In genomic region chr3:170727754-170728153, GRCh38 we compare ENCODE assay signal across 1 cellular context.
TF ChIP-seq lines count a peak whose summit lies in the region.

No MANE protein-coding gene starts in this region.

TF ChIP-seq in K562, 482 proteins besides CTCF, POLR2A, EP300 and RAD21 (continued from another document and continues in another):
- TF ChIP-seq CLOCK (CRISPR knock-in tag; IDR thresholded peaks at IDR 0.05; ENCODE audit: borderline replicate concordance) (no peak), REST (CRISPR knock-in tag; IDR thresholded peaks at IDR 0.05; ENCODE audit: low read depth) (no peak), MAFK (IDR thresholded peaks at IDR 0.05; ENCODE audit: low read length) (0 out of 2 replicates have a peak, but pooled peaks have one; percentile 2), MECOM (CRISPR knock-in tag; IDR thresholded peaks at IDR 0.05) (0 out of 2 replicates have a peak, but pooled peaks have one; percentile 23), TEAD1 (CRISPR knock-in tag; IDR thresholded peaks at IDR 0.05) (peak in 1 of 2 experiments; percentile 40; a peak in 1 of 4 replicates), ZNF280B (CRISPR knock-in tag; IDR thresholded peaks at IDR 0.05) (no peak), CAMTA2 (CRISPR knock-in tag; conservative IDR thresholded peaks at IDR 0.05) (no peak), ARID1B (IDR thresholded peaks at IDR 0.05) (peak; percentile 75), ASH1L (IDR thresholded peaks at IDR 0.05; ENCODE audit: borderline replicate concordance, low read depth, partially characterized antibody) (no peak), ATF7 (IDR thresholded peaks at IDR 0.05) (no peak), ZNF592 (IDR thresholded peaks at IDR 0.05) (peak; percentile 34; the same call in 1 of the 2 replicates), PKNOX1 (IDR thresholded peaks at IDR 0.05) (0 out of 2 replicates have a peak, but pooled peaks have one; percentile 7), JUN (IDR thresholded peaks at IDR 0.05; ENCODE audit: borderline replicate concordance, low read depth, low read length) (peak; percentile 11; the same call in 1 of the 2 replicates), JUN (CRISPR knock-in tag; IDR thresholded peaks at IDR 0.05; ENCODE audit: borderline replicate concordance) (no peak), SNRNP70 (optimal IDR thresholded peaks at IDR 0.05; ENCODE audit: low read depth, low read length) (no peak), E2F6 (IDR thresholded peaks at IDR 0.05; ENCODE audit: borderline replicate concordance in 1 of 2, extremely low read depth in 1 of 2, insufficient read depth in 1 of 2, insufficient read length in 1 of 2, low read depth in 1 of 2, low read length in 1 of 2, poor library complexity in 1 of 2, severe bottlenecking in 1 of 2) (no peak), HNRNPH1 (optimal IDR thresholded peaks at IDR 0.05; ENCODE audit: low read depth, low read length) (no peak), POLR2H (tag; IDR thresholded peaks at IDR 0.05; ENCODE audit: low read depth) (peak; percentile 48), ZNF277 (CRISPR knock-in tag; IDR thresholded peaks at IDR 0.05; ENCODE audit: borderline replicate concordance) (no peak), CREBBP (IDR thresholded peaks at IDR 0.05; ENCODE audit: low read depth, low read length) (no peak), ZNF764 (CRISPR knock-in tag; IDR thresholded peaks at IDR 0.05; ENCODE audit: low read depth) (no peak), DPF2 (IDR thresholded peaks at IDR 0.05) (peak; percentile 70), ZNF780A (CRISPR knock-in tag; IDR thresholded peaks at IDR 0.05) (no peak), ZNF316 (IDR thresholded peaks at IDR 0.05) (0 out of 2 replicates have a peak, but pooled peaks have one; percentile 2), SAFB (IDR thresholded peaks at IDR 0.05; ENCODE audit: borderline replicate concordance, low read depth, low read length) (no peak), GTF2B (IDR thresholded peaks at IDR 0.05; ENCODE audit: extremely low read depth, insufficient read length) (no peak), CBX8 (IDR thresholded peaks at IDR 0.05; ENCODE audit: borderline replicate concordance, extremely low read depth, low read depth, low read length, poor library complexity, severe bottlenecking) (no peak), BDP1 (IDR thresholded peaks at IDR 0.05; ENCODE audit: insufficient read depth, insufficient read length) (no peak), SNIP1 (IDR thresholded peaks at IDR 0.05; ENCODE audit: low read depth) (no peak), ZNF347 (CRISPR knock-in tag; IDR thresholded peaks at IDR 0.05; ENCODE audit: low read depth) (no peak), WHSC1 (IDR thresholded peaks at IDR 0.05; ENCODE audit: low read length) (no peak), SIX5 (IDR thresholded peaks at IDR 0.05; ENCODE audit: borderline replicate concordance in 1 of 2, insufficient read depth in 1 of 2, low read depth in 1 of 2, low read length in 2 of 2) (no peak), HDAC1 (IDR thresholded peaks at IDR 0.05) (no peak; a peak in 1 of 4 replicates), MLX (CRISPR knock-in tag; conservative IDR thresholded peaks at IDR 0.05) (no peak), FOSL1 (tag; conservative IDR thresholded peaks at IDR 0.05) (peak; percentile 11; the same call in 1 of the 2 replicates), FOXA3 (CRISPR knock-in tag; conservative IDR thresholded peaks at IDR 0.05 in 1 of 2, IDR thresholded peaks at IDR 0.05 in 1 of 2) (peak in 1 of 2 experiments; percentile 94; a peak in 2 of 4 replicates), ZBED1 (IDR thresholded peaks at IDR 0.05) (no peak), BCL6 (CRISPR knock-in tag; IDR thresholded peaks at IDR 0.05) (no peak), NFRKB (IDR thresholded peaks at IDR 0.05; ENCODE audit: low read depth) (no peak), ZNF830 (CRISPR knock-in tag; IDR thresholded peaks at IDR 0.05) (no peak), KHSRP (IDR thresholded peaks at IDR 0.05) (no peak), NCOR1 (IDR thresholded peaks at IDR 0.05) (peak; percentile 58), ZNF384 (IDR thresholded peaks at IDR 0.05; ENCODE audit: low read depth, low read length) (0 out of 2 replicates have a peak, but pooled peaks have one; percentile 7), GABPB1 (CRISPR knock-in tag; IDR thresholded peaks at IDR 0.05) (no peak), ZEB2 (IDR thresholded peaks at IDR 0.05) (peak; percentile 46), MCM2 (IDR thresholded peaks at IDR 0.05; ENCODE audit: low read depth) (no peak), MYBL2 (IDR thresholded peaks at IDR 0.05; ENCODE audit: low read depth) (peak; percentile 29; the same call in 1 of the 2 replicates), MYBL2 (CRISPR knock-in tag; IDR thresholded peaks at IDR 0.05; ENCODE audit: borderline replicate concordance) (no peak), CEBPB (tag; IDR thresholded peaks at IDR 0.05) (no peak), TBL1XR1 (IDR thresholded peaks at IDR 0.05; ENCODE audit: low read length in 2 of 2) (peak in 1 of 2 experiments; percentile 44; a peak in 1 of 4 replicates), RBM39 (optimal IDR thresholded peaks at IDR 0.05; ENCODE audit: low read depth, low read length) (no peak), MEIS2 (IDR thresholded peaks at IDR 0.05; ENCODE audit: partially characterized antibody) (peak; percentile 32), TRIM24 (IDR thresholded peaks at IDR 0.05) (0 out of 4 replicates have a peak, but pooled peaks of 1 of the 2 experiments have one; percentile 5), RCOR1 (IDR thresholded peaks at IDR 0.05; ENCODE audit: borderline replicate concordance in 1 of 2, low read depth in 2 of 2, low read length in 2 of 2) (peak in 1 of 2 experiments; percentile 83; a peak in 2 of 4 replicates), SMARCA4 (IDR thresholded peaks at IDR 0.05) (peak; percentile 62)
